In the genomic region with DNA sequence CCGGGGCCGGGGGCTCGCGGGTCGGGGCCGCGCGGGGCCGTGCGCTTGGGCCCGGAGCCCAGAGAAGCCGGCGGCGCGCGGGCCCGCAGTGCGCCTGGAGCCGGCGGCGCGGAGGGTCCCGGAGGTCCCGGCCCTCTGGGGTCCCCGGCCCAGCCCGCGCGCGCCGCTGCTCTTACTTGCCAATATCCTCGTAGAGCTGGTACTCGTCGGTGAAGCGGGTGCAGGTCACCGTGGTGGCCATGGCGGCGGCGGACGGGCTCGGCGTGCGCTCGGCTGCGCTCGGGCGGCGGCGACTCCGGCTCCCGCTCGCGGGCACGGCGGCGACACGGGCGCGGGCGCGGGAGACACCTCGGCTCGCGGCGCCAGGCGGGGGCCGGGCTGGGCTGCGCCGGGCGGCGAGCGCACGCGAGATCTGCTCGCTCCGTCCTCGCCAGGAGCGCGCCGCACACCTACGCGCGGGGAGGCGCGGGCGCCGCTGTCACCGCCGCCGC, we compare ENCODE assay signal across 9 cellular contexts. TPM values are rescaled to one million over a fixed set of nuclear protein-coding genes. Genes with fewer than 3 reads are reported as not detected.
A peak's percentile ranks its signal among the peaks of the same experiment; 100 is the strongest.
DNase-seq lines count a peak whose midpoint lies in the region.
"Had no signal": no experiment of that assay in that cellular context is flagged by ENCODE, and none has a peak within 500 bp of the region (broad histone marks: within the 10 kb centered on the region; RNA-seq: fewer than 3 reads in every experiment).

A gene (minus strand): TSS at position 414 of the 491 bp plus-strand sequence. CDS start 173 bp downstream, at position 241.

- no peak within 1 kb of the TSS for H3K27ac ChIP-seq in HUES6 (ENCODE audit: low read depth, low read length)

- H3K9me3 ChIP-seq in HUES6 (ENCODE audit: control insufficient read depth, insufficient read depth, low read depth, low read length), result no peaks in the 10 kb centered on the region

- DNase-seq in AG08396 (ENCODE audit: low spot score) (peak; percentile 37), cerebellar cortex (ENCODE audit: low spot score) (peak; percentile 38), midbrain (lab: John Stamatoyannopoulos, UW) (peak; percentile 24), HuH-7.5 (ENCODE audit: low spot score) (no peak), islet precursor cell (no peak), A172 (ENCODE audit: low spot score) (no peak)
- DNase-seq in stimulated activated CD4-positive, alpha-beta T cell treated with anti-CD3 and anti-CD28 coated beads, Interleukin-4, amount 100 ng/mL, for 24 hours, result no peak

- H3K4me1 ChIP-seq in HUES6 (ENCODE audit: control insufficient read depth, insufficient read depth, low read length), result no peaks in the 10 kb centered on the region

- H3K36me3 ChIP-seq in HUES6 (ENCODE audit: control insufficient read depth, insufficient read depth, low read length), result no peaks in the 10 kb centered on the region

- H3K9ac ChIP-seq in HUES6 (ENCODE audit: low read length), result no peak within 1 kb of the TSS

- peaks cover 96% of the 10 kb centered on the region for H3K27me3 ChIP-seq in HUES6 (ENCODE audit: control insufficient read depth, insufficient read depth, low read length)

- H3K4me3 ChIP-seq in HUES6 (ENCODE audit: low read depth, low read length), result peak within 1 kb of the TSS; percentile 48

RNA-seq across cellular contexts. Expression of the gene that starts here (rescaled TPM):
- 1.9 and 3.1 TPM in 2 replicates for total RNA-seq in A172 (2014; rRNA removed; shearing (Covaris generic))
- total RNA-seq: fibroblast of villous mesenchyme had no signal

Comparison
In these comparisons a context has a peak if more than half of its experiments do, and no peak if none do; other contexts are left out.
1. DNase-seq: peak in AG08396 (single experiment), cerebellar cortex (single experiment) and midbrain (single experiment); none in HuH-7.5 (single experiment), islet precursor cell (single experiment), A172 (single experiment) and stimulated activated CD4-positive, alpha-beta T cell treated with anti-CD3 and anti-CD28 coated beads, Interleukin-4, amount 100 ng/mL, for 24 hours (single experiment).